In the genomic region with DNA sequence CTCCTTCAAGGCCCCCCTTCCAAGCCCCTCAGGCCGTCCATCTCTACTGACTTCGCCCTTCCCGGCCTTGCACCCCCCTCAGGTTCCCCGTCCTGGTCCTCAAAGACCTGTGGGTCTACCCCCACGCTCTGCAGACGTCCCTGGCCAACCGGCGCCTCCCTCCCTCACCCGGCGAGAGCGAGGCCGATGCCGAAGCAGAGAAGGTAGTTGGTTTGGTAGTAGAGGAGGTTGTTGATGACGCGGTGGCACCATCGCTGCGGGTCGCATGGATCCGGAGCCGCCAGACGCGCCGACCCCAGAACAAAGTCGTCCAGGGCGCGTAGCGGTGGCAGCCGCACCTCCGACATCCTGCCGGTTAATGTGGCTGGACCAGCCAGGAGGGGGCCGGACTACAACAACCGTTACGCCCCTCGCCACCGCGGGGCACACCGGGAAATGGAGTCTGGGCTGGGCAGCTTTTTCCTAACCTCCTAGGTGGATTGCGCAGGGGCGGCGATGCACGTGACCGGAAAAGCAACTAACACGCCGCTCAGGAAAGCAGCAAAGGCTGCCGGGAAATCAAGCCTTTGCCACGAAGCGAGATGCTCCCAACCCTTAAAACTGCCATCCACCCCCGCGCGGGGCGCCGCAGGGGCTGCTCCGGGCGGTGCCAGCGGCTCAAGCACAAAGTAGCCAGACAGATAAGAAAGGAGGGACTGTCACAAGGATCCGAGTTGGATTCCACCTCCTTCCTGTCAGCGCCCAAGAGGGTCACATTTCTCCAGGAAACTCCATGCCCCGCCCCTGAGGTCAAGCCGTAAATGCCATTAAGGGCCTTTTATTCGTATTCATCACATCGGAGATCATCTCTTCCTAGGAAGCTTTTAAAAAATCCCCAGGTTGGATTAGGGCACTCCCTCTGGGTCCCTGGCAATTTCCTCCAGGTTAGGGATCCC, we compare ENCODE assay signal across 7 cellular contexts. TPM values are rescaled to one million over a fixed set of nuclear protein-coding genes. Genes with fewer than 3 reads are reported as not detected.
DNase-seq lines count a peak whose midpoint lies in the region; ATAC-seq and TF ChIP-seq lines count a peak whose summit lies in the region.

A gene with protein sequence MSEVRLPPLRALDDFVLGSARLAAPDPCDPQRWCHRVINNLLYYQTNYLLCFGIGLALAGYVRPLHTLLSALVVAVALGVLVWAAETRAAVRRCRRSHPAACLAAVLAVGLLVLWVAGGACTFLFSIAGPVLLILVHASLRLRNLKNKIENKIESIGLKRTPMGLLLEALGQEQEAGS (minus strand): TSS at position 362 of the 935 bp plus-strand sequence. CDS start 15 bp downstream, at position 347.

- H3K27me3 ChIP-seq in colonic mucosa: no peaks in the 10 kb centered on the region

- POLR2A ChIA-PET in activated CD4-positive, alpha-beta T cell treated with anti-CD3 and anti-CD28 coated beads, Interleukin-2, amount 10 ng/mL, durations not matched to agents 7 days and 5 days (lab: Charles Lee): no interaction called here

- H3K4me3 Mint-ChIP-seq in activated CD4-positive, alpha-beta T cell treated with anti-CD3 and anti-CD28 coated beads, Interleukin-2, amount 10 ng/mL, durations not matched to agents 7 days and 5 days: peak within 1 kb of the TSS; percentile 80

- peak within 1 kb of the TSS in 1 of 2 donors; percentile 56 for H3K9ac ChIP-seq in colonic mucosa (ENCODE audit: low read depth in 2 of 2, low read length in 2 of 2)

- H3K4me1 ChIP-seq in colonic mucosa: no peaks in the 10 kb centered on the region

- intact Hi-C loops in colonic mucosa (cut with DNase I): no loop called here

- H3K4me1 Mint-ChIP-seq in activated CD4-positive, alpha-beta T cell treated with anti-CD3 and anti-CD28 coated beads, Interleukin-2, amount 10 ng/mL, durations not matched to agents 7 days and 5 days: peaks cover 24% of the 10 kb centered on the region

- H3K9me3 ChIP-seq in colonic mucosa: no peaks in the 10 kb centered on the region

- peaks cover 17% of the 10 kb centered on the region for H3K36me3 Mint-ChIP-seq in activated CD4-positive, alpha-beta T cell treated with anti-CD3 and anti-CD28 coated beads, Interleukin-2, amount 10 ng/mL, durations not matched to agents 7 days and 5 days (ENCODE audit: low read depth)

- peak within 1 kb of the TSS; percentile 50 for H3K27ac ChIP-seq in colonic mucosa

- no peaks in the 10 kb centered on the region for H3K9me3 Mint-ChIP-seq in activated CD4-positive, alpha-beta T cell treated with anti-CD3 and anti-CD28 coated beads, Interleukin-2, amount 10 ng/mL, durations not matched to agents 7 days and 5 days

- DNase-seq in NCI-H446 treated with DMSO at 0.1 percent for 48 hours (lab: John Stamatoyannopoulos, UW) (peak; percentile 74), colonic mucosa (peak; percentile 95), kidney tubule cell (ENCODE audit: low spot score) (peak; percentile 90)
- peak; percentile 92 for DNase-seq in activated CD4-positive, alpha-beta T cell treated with anti-CD3 and anti-CD28 coated beads, Interleukin-2, amount 10 ng/mL, durations not matched to agents 7 days and 5 days
- peak; percentile 66 to 74 for DNase-seq in stimulated activated CD4-positive, alpha-beta T cell treated with anti-CD3 and anti-CD28 coated beads, Interleukin-1b, Interleukin-23, amount 100 ng/mL, for 1 hour (ENCODE audit: low read depth in 2 of 2)

- peak within 1 kb of the TSS; percentile 88 for H3K27ac Mint-ChIP-seq in activated CD4-positive, alpha-beta T cell treated with anti-CD3 and anti-CD28 coated beads, Interleukin-2, amount 10 ng/mL, durations not matched to agents 7 days and 5 days

- ATAC-seq in GM18511 (IDR thresholded peaks at IDR 0.05; ENCODE audit: unreplicated experiment): peak; percentile 91
- peak; percentile 88 for ATAC-seq in HG03103 (IDR thresholded peaks at IDR 0.05; ENCODE audit: low read depth, unreplicated experiment)

- no peak for TF ChIP-seq CTCF in colonic mucosa (IDR thresholded peaks at IDR 0.05)

- H3K4me3 ChIP-seq in colonic mucosa: peak within 1 kb of the TSS; percentile 35

- CTCF ChIA-PET in activated CD4-positive, alpha-beta T cell treated with anti-CD3 and anti-CD28 coated beads, Interleukin-2, amount 10 ng/mL, durations not matched to agents 7 days and 5 days (lab: Charles Lee): no interaction called here

- H3K36me3 ChIP-seq in colonic mucosa: no peaks in the 10 kb centered on the region

- H3K27me3 Mint-ChIP-seq in activated CD4-positive, alpha-beta T cell treated with anti-CD3 and anti-CD28 coated beads, Interleukin-2, amount 10 ng/mL, durations not matched to agents 7 days and 5 days: no peaks in the 10 kb centered on the region

RNA-seq across cellular contexts. Expression of the gene that starts here (rescaled TPM):
- total RNA-seq in activated CD4-positive, alpha-beta T cell treated with anti-CD3 and anti-CD28 coated beads, Interleukin-2, amount 10 ng/mL, durations not matched to agents 7 days and 5 days: 10 to 100 TPM; 24.7 to 27.1 TPM
- total RNA-seq in colonic mucosa: 1 to 10 TPM; 7.0 to 9.9 TPM

Comparison
In these comparisons a context has a peak if more than half of its experiments do, and no peak if none do; other contexts are left out.
1. Peak in every context shown above with its lines: DNase-seq, ATAC-seq, H3K4me3 ChIP-seq and H3K27ac ChIP-seq.